Comparison of ENCODE assay signal across 1 cellular context in the genomic region with DNA sequence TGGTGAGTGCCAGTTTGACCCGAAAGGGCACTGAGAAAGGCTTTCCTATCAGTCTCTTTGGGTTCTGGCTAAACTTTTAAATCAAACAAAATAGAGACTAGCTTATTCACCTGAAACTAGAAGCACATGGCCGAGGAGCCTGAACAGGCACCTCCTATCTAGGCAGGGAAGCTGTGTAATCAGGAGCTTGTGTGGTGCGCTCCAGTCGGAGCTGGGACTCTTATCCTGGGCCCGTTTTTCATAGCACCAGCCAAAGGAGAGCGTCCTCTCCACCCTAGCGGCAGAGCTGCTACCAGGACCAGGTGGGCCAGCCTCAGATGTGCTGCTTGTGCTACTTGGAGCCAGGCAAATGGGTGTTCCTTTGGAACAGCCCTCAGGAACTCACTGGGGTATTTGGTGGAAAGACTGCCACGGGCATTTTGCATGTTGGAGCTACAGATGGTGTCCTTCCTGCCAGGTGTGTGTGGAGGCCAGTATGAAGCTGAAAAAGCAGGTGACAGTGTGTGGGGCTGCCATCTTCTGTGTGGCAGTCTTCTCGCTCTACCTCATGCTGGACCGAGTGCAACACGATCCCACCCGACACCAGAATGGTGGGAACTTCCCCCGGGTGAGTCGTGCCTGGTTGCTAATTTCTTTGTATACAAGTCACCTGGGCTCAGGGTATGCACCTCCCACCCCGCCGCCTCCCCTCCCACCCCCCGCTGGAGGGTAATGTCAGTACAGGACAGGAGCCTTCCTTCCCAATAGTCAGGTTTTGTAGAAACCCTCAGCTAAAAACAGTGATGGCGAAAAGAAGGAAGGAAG.
TF ChIP-seq lines count a peak whose summit lies in the region.

No MANE protein-coding gene starts in this region.

TF ChIP-seq in SK-N-SH, 30 proteins besides CTCF, POLR2A, EP300 and RAD21:
- TF ChIP-seq MXI1 (IDR thresholded peaks at IDR 0.05; ENCODE audit: low read depth, low read length) = peak; percentile 25; the same call in 1 of the 2 replicates
- no peak for TF ChIP-seq EZH2phosphoT487 (IDR thresholded peaks at IDR 0.05; ENCODE audit: borderline replicate concordance, low read depth)
- no peak for TF ChIP-seq SIN3A (IDR thresholded peaks at IDR 0.05; ENCODE audit: borderline replicate concordance, low read depth, low read length)
- TF ChIP-seq CHD2 (IDR thresholded peaks at IDR 0.05; ENCODE audit: low read length, partially characterized antibody) = no peak
